ENCODE assay signal across 1 cellular context in genomic region chr10:19111501-19112267, GRCh38.
TF ChIP-seq lines count a peak whose summit lies in the region.

No MANE protein-coding gene starts in this region.

TF ChIP-seq in WTC11, 78 proteins besides CTCF, POLR2A, EP300 and RAD21 (continued from another document):
- no peak for TF ChIP-seq KAT7 (CRISPR knock-in tag; IDR thresholded peaks at IDR 0.05; ENCODE audit: borderline replicate concordance)
- TF ChIP-seq, protein P1, sequence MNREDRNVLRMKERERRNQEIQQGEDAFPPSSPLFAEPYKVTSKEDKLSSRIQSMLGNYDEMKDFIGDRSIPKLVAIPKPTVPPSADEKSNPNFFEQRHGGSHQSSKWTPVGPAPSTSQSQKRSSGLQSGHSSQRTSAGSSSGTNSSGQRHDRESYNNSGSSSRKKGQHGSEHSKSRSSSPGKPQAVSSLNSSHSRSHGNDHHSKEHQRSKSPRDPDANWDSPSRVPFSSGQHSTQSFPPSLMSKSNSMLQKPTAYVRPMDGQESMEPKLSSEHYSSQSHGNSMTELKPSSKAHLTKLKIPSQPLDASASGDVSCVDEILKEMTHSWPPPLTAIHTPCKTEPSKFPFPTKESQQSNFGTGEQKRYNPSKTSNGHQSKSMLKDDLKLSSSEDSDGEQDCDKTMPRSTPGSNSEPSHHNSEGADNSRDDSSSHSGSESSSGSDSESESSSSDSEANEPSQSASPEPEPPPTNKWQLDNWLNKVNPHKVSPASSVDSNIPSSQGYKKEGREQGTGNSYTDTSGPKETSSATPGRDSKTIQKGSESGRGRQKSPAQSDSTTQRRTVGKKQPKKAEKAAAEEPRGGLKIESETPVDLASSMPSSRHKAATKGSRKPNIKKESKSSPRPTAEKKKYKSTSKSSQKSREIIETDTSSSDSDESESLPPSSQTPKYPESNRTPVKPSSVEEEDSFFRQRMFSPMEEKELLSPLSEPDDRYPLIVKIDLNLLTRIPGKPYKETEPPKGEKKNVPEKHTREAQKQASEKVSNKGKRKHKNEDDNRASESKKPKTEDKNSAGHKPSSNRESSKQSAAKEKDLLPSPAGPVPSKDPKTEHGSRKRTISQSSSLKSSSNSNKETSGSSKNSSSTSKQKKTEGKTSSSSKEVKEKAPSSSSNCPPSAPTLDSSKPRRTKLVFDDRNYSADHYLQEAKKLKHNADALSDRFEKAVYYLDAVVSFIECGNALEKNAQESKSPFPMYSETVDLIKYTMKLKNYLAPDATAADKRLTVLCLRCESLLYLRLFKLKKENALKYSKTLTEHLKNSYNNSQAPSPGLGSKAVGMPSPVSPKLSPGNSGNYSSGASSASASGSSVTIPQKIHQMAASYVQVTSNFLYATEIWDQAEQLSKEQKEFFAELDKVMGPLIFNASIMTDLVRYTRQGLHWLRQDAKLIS (CRISPR knock-in tag; IDR thresholded peaks at IDR 0.05; ENCODE audit: borderline replicate concordance): no peak
- TF ChIP-seq JUN (CRISPR knock-in tag; IDR thresholded peaks at IDR 0.05): no peak
- TF ChIP-seq, protein P2, sequence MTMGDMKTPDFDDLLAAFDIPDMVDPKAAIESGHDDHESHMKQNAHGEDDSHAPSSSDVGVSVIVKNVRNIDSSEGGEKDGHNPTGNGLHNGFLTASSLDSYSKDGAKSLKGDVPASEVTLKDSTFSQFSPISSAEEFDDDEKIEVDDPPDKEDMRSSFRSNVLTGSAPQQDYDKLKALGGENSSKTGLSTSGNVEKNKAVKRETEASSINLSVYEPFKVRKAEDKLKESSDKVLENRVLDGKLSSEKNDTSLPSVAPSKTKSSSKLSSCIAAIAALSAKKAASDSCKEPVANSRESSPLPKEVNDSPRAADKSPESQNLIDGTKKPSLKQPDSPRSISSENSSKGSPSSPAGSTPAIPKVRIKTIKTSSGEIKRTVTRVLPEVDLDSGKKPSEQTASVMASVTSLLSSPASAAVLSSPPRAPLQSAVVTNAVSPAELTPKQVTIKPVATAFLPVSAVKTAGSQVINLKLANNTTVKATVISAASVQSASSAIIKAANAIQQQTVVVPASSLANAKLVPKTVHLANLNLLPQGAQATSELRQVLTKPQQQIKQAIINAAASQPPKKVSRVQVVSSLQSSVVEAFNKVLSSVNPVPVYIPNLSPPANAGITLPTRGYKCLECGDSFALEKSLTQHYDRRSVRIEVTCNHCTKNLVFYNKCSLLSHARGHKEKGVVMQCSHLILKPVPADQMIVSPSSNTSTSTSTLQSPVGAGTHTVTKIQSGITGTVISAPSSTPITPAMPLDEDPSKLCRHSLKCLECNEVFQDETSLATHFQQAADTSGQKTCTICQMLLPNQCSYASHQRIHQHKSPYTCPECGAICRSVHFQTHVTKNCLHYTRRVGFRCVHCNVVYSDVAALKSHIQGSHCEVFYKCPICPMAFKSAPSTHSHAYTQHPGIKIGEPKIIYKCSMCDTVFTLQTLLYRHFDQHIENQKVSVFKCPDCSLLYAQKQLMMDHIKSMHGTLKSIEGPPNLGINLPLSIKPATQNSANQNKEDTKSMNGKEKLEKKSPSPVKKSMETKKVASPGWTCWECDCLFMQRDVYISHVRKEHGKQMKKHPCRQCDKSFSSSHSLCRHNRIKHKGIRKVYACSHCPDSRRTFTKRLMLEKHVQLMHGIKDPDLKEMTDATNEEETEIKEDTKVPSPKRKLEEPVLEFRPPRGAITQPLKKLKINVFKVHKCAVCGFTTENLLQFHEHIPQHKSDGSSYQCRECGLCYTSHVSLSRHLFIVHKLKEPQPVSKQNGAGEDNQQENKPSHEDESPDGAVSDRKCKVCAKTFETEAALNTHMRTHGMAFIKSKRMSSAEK (CRISPR knock-in tag; IDR thresholded peaks at IDR 0.05; ENCODE audit: borderline replicate concordance): no peak
- TF ChIP-seq ZNF232 (CRISPR knock-in tag; IDR thresholded peaks at IDR 0.05): no peak
- TF ChIP-seq, protein P3, sequence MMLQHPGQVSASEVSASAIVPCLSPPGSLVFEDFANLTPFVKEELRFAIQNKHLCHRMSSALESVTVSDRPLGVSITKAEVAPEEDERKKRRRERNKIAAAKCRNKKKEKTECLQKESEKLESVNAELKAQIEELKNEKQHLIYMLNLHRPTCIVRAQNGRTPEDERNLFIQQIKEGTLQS (CRISPR knock-in tag; conservative IDR thresholded peaks at IDR 0.05): no peak
